ENCODE assay signal across 13 cellular contexts in the genomic region with DNA sequence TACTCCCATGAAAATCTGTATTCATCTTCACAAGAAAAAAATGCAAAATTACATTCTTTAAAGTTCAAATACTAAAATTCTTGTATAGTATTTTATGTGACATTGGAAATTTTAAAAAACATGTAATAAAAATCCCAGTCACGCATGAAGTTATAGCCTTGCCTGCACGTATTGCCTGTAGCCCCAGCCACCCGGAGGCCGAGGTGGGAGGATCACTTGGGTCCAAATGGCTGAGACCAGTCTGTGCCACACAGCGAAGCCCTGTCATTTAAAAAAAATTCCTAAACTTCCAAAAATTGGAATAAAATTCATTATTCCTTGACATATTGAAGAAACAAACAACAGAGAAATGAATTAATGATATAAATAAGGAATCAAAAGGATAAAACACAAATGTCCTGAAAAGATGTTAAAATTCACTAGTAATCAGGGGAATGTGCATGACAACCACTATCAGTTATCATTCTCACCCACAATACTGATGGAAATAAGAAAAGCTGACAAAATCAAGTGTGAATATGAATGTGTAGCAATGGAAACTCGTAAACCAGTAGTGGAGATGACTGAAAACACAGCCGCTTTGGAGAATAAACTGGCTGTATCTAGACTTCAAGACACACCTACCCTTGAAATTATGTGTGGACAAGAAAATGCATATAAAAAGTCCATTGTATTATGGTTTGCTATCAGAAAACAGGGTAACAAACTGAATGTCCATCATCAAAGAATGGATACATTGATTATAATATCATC. TPM values are rescaled to one million over a fixed set of nuclear protein-coding genes. Genes with fewer than 3 reads are reported as not detected.
DNase-seq lines count a peak whose midpoint lies in the region; ATAC-seq and TF ChIP-seq lines count a peak whose summit lies in the region.
"Had no signal": no experiment of that assay in that cellular context is flagged by ENCODE, and none has a peak within 500 bp of the region (broad histone marks: within the 10 kb centered on the region; RNA-seq: fewer than 3 reads in every experiment).

No MANE protein-coding gene starts in this region.

- peak overlapping the region; percentile 94 for H3K4me3 Mint-ChIP-seq in activated CD4-positive, alpha-beta T cell treated with anti-CD3 and anti-CD28 coated beads, Interleukin-2, amount 10 ng/mL, durations not matched to agents 7 days and 5 days
- peak overlapping the region; percentile 74 to 92 (median 86) for H3K4me3 Mint-ChIP-seq in IgD-negative memory B cell
- peak overlapping the region; percentile 78 for H3K4me3 Mint-ChIP-seq in stimulated activated memory B cell treated with anti-CD40 and anti-IgM and Interleukin-4, amounts not matched to agents 10 μg/mL and 1 μg/mL and 100 μg/mL, for 72 hours

- H3K36me3 ChIP-seq in colonic mucosa = no peaks in the 10 kb centered on the region

- POLR2A ChIA-PET in activated CD4-positive, alpha-beta T cell treated with anti-CD3 and anti-CD28 coated beads, Interleukin-2, amount 10 ng/mL, durations not matched to agents 7 days and 5 days (lab: Charles Lee) = no interaction called here

- H3K9me3 ChIP-seq in colonic mucosa = no peaks in the 10 kb centered on the region

- H3K9me3 Mint-ChIP-seq in activated CD4-positive, alpha-beta T cell treated with anti-CD3 and anti-CD28 coated beads, Interleukin-2, amount 10 ng/mL, durations not matched to agents 7 days and 5 days = no peaks in the 10 kb centered on the region
- H3K9me3 Mint-ChIP-seq in IgD-negative memory B cell = no peaks in the 10 kb centered on the region
- H3K9me3 Mint-ChIP-seq in stimulated activated memory B cell treated with anti-CD40 and anti-IgM and Interleukin-4, amounts not matched to agents 10 μg/mL and 1 μg/mL and 100 μg/mL, for 72 hours = no peaks in the 10 kb centered on the region

- ATAC-seq in stimulated activated memory B cell treated with anti-CD40 and anti-IgM and Interleukin-4, amounts not matched to agents 10 μg/mL and 1 μg/mL and 100 μg/mL, for 72 hours = no peak
- no peak for ATAC-seq in HG02610 (IDR thresholded peaks at IDR 0.05; ENCODE audit: unreplicated experiment)

- TF ChIP-seq CTCF in colonic mucosa (IDR thresholded peaks at IDR 0.05) = no peak

- H3K9ac ChIP-seq in colonic mucosa (ENCODE audit: low read depth in 2 of 2, low read length in 2 of 2) = peak overlapping the region in 1 of 2 donors; percentile 18

- no peaks in the 10 kb centered on the region for H3K27me3 ChIP-seq in colonic mucosa

- H3K4me1 Mint-ChIP-seq in activated CD4-positive, alpha-beta T cell treated with anti-CD3 and anti-CD28 coated beads, Interleukin-2, amount 10 ng/mL, durations not matched to agents 7 days and 5 days = peaks cover 71% of the 10 kb centered on the region
- H3K4me1 Mint-ChIP-seq in IgD-negative memory B cell = peaks cover 47 to 61% (median 59%) of the 10 kb centered on the region in 3 donors
- peaks cover 45% of the 10 kb centered on the region for H3K4me1 Mint-ChIP-seq in stimulated activated memory B cell treated with anti-CD40 and anti-IgM and Interleukin-4, amounts not matched to agents 10 μg/mL and 1 μg/mL and 100 μg/mL, for 72 hours

- peak overlapping the region; percentile 12 for H3K4me3 ChIP-seq in colonic mucosa

- peak overlapping the region; percentile 93 for H3K27ac Mint-ChIP-seq in activated CD4-positive, alpha-beta T cell treated with anti-CD3 and anti-CD28 coated beads, Interleukin-2, amount 10 ng/mL, durations not matched to agents 7 days and 5 days
- peak overlapping the region; percentile 51 to 99 (median 87) for H3K27ac Mint-ChIP-seq in IgD-negative memory B cell
- H3K27ac Mint-ChIP-seq in stimulated activated memory B cell treated with anti-CD40 and anti-IgM and Interleukin-4, amounts not matched to agents 10 μg/mL and 1 μg/mL and 100 μg/mL, for 72 hours = peak overlapping the region; percentile 98

- no peaks in the 10 kb centered on the region for H3K4me1 ChIP-seq in colonic mucosa

- no peaks in the 10 kb centered on the region for H3K27me3 Mint-ChIP-seq in activated CD4-positive, alpha-beta T cell treated with anti-CD3 and anti-CD28 coated beads, Interleukin-2, amount 10 ng/mL, durations not matched to agents 7 days and 5 days
- H3K27me3 Mint-ChIP-seq in IgD-negative memory B cell = no peaks in the 10 kb centered on the region
- no peaks in the 10 kb centered on the region for H3K27me3 Mint-ChIP-seq in stimulated activated memory B cell treated with anti-CD40 and anti-IgM and Interleukin-4, amounts not matched to agents 10 μg/mL and 1 μg/mL and 100 μg/mL, for 72 hours

- intact Hi-C loops in colonic mucosa (cut with DNase I) = no loop called here

- CTCF ChIA-PET in activated CD4-positive, alpha-beta T cell treated with anti-CD3 and anti-CD28 coated beads, Interleukin-2, amount 10 ng/mL, durations not matched to agents 7 days and 5 days (lab: Charles Lee) = no interaction called here

- H3K36me3 Mint-ChIP-seq in activated CD4-positive, alpha-beta T cell treated with anti-CD3 and anti-CD28 coated beads, Interleukin-2, amount 10 ng/mL, durations not matched to agents 7 days and 5 days (ENCODE audit: low read depth) = peaks cover 67% of the 10 kb centered on the region
- H3K36me3 Mint-ChIP-seq in IgD-negative memory B cell = no peaks in the 10 kb centered on the region
- peaks cover 22% of the 10 kb centered on the region for H3K36me3 Mint-ChIP-seq in stimulated activated memory B cell treated with anti-CD40 and anti-IgM and Interleukin-4, amounts not matched to agents 10 μg/mL and 1 μg/mL and 100 μg/mL, for 72 hours

- DNase-seq in activated CD4-positive, alpha-beta T cell treated with anti-CD3 and anti-CD28 coated beads, Interleukin-2, amount 10 ng/mL, durations not matched to agents 7 days and 5 days = no peak
- DNase-seq in activated CD4-positive, alpha-beta T cell treated with anti-CD3 and anti-CD28 coated beads for 4 hours = no peak
- DNase-seq in colonic mucosa (no peak), germinal center (ENCODE audit: low spot score) (no peak), NCI-H2196 (lab: John Stamatoyannopoulos, UW; ENCODE audit: unreplicated experiment) (no peak)
- DNase-seq: ACHN, IMR-90, NCI-H2081, OCI-M1, T-helper 9 cell had no signal

- no peak overlapping the region for H3K27ac ChIP-seq in colonic mucosa

RNA-seq across cellular contexts. Expression of gene CARD8, which starts 7.5 kb away (rescaled TPM):
- total RNA-seq in activated CD4-positive, alpha-beta T cell treated with anti-CD3 and anti-CD28 coated beads, Interleukin-2, amount 10 ng/mL, durations not matched to agents 7 days and 5 days = 100 to 1,000 TPM; 174 to 189 TPM
- polyA plus RNA-seq in IgD-negative memory B cell = 85.7 TPM
- 10 to 100 TPM; 17.9 to 20.3 TPM for total RNA-seq in colonic mucosa

RNA-seq across cellular contexts. Expression of gene ZNF114, which starts 21.6 kb away (rescaled TPM):
- total RNA-seq in activated CD4-positive, alpha-beta T cell treated with anti-CD3 and anti-CD28 coated beads, Interleukin-2, amount 10 ng/mL, durations not matched to agents 7 days and 5 days = not detected
- 0.30 TPM for polyA plus RNA-seq in IgD-negative memory B cell
- total RNA-seq in colonic mucosa = under 1 TPM in 1 of 2 donors, not detected in 1; 0.21 TPM

Comparison
In these comparisons a context has a peak if more than half of its experiments do, and no peak if none do; other contexts are left out.
1. RNA of gene CARD8, which starts 7.5 kb away (total RNA-seq): 174 to 189 TPM in activated CD4-positive, alpha-beta T cell treated with anti-CD3 and anti-CD28 coated beads, Interleukin-2, amount 10 ng/mL, durations not matched to agents 7 days and 5 days; 17.9 to 20.3 TPM in colonic mucosa; every median in the first group is over 4 times any median in the second.
2. Peak in every context shown above with its lines, with median percentiles within 50 percentile points of each other: H3K27ac Mint-ChIP-seq and H3K4me3 Mint-ChIP-seq.